In the genomic region with DNA sequence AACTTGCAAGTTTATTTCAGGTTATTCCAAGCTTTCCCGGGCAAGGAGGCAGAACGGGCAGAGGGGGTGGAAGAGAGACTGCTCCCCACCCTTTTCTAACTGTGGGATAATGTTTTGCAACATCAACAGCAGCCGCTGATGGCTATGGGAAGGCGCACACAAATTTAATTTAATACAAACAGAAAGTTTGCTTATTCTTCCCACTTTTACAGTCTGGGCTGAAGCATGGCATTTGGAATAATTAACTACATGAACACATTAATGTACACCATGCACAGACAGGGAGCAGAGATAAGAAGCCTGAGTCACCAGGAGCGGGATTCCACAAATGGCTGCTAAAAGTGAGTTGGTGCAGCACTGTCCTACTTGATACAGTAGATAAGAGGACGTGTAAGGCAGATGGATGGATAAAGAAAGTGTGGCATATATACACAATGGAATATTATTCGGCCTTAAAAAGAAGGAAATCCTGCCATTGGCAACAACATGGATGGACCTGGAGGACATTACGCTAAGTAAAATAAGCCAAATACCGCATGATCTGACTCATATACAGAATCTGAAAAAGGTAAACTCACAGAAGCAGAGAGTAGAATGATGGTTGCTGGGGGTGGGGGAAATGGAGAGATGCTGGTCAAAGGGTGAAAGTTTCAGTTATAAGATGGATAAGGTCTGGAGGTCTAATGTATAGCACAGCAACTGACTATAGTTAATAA, we compare ENCODE assay signal across 16 cellular contexts. TPM values are rescaled to one million over a fixed set of nuclear protein-coding genes. Genes with fewer than 3 reads are reported as not detected.
A peak's percentile ranks its signal among the peaks of the same experiment; 100 is the strongest.
DNase-seq lines count a peak whose midpoint lies in the region; ATAC-seq and TF ChIP-seq lines count a peak whose summit lies in the region.
"Had no signal": no experiment of that assay in that cellular context is flagged by ENCODE, and none has a peak within 500 bp of the region (broad histone marks: within the 10 kb centered on the region; RNA-seq: fewer than 3 reads in every experiment).

No MANE protein-coding gene starts in this region.

- H3K27ac Mint-ChIP-seq in osteocyte (ENCODE audit: unreplicated experiment) (peak overlapping the region; percentile 58), T-helper 17 cell (no peak overlapping the region)
- H3K27ac Mint-ChIP-seq: activated T-cell treated with anti-CD3 and anti-CD28 coated beads, Interleukin-2, amount 50 U/mL, for 24 hours had no signal

- H3K36me3 Mint-ChIP-seq in osteocyte (ENCODE audit: unreplicated experiment) (no peaks in the 10 kb centered on the region), T-helper 17 cell (ENCODE audit: low read depth) (no peaks in the 10 kb centered on the region)
- H3K36me3 Mint-ChIP-seq: immature natural killer cell had no signal

- WGBS in aorta, 2 donors = 57 to 64% methylated on average over 9 of the region's 9 CpGs

- H3K4me3 Mint-ChIP-seq in osteocyte (ENCODE audit: unreplicated experiment) (no peak overlapping the region), T-helper 17 cell (no peak overlapping the region)
- H3K4me3 Mint-ChIP-seq: activated T-cell treated with anti-CD3 and anti-CD28 coated beads, Interleukin-2, amount 50 U/mL, for 24 hours had no signal

- DNase-seq in left ventricle myocardium superior (no peak), right atrium auricular region (ENCODE audit: low spot score) (no peak), foreskin keratinocyte (peak in 1 of 2 donors; percentile 51), osteocyte (ENCODE audit: extremely low spot score, unreplicated experiment) (no peak), aorta (no peak), HUDEP-2 (lab: John Stamatoyannopoulos, UW; ENCODE audit: unreplicated experiment in 76 of 76) (no peak), T-helper 17 cell (no peak)
- DNase-seq: activated CD4-positive, alpha-beta T cell treated with anti-CD3 and anti-CD28 coated beads for 4 hours; activated T-cell treated with anti-CD3 and anti-CD28 coated beads, Interleukin-2, amount 50 U/mL, for 24 hours; COR-L47; H7; NCI-H2171; OCI-M1; substantia nigra had no signal

- H3K27me3 Mint-ChIP-seq in osteocyte (ENCODE audit: unreplicated experiment) (no peaks in the 10 kb centered on the region), T-helper 17 cell (peaks cover 16% of the 10 kb centered on the region)
- H3K27me3 Mint-ChIP-seq: activated T-cell treated with anti-CD3 and anti-CD28 coated beads, Interleukin-2, amount 50 U/mL, for 24 hours had no signal

- peaks cover 5% of the 10 kb centered on the region for H3K9me3 Mint-ChIP-seq in osteocyte (ENCODE audit: unreplicated experiment)
- H3K9me3 Mint-ChIP-seq: activated T-cell treated with anti-CD3 and anti-CD28 coated beads, Interleukin-2, amount 50 U/mL, for 24 hours; immature natural killer cell had no signal

- TF ChIP-seq CTCF in right atrium auricular region (IDR thresholded peaks at IDR 0.05) = no peak
- TF ChIP-seq CTCF in foreskin keratinocyte (conservative IDR thresholded peaks at IDR 0.05) = no peak
- no peak for TF ChIP-seq CTCF in osteocyte (IDR thresholded peaks at IDR 0.05)

- ATAC-seq in left ventricle myocardium superior (peak; percentile 26), foreskin keratinocyte (peak; percentile 79), aorta (ENCODE audit: low FRiP score) (peak; percentile 39), GM18868 (IDR thresholded peaks at IDR 0.05; ENCODE audit: unreplicated experiment) (no peak), T-helper 17 cell (no peak)

- H3K4me1 ChIP-seq in right atrium auricular region (peaks cover 0 to 12% of the 10 kb centered on the region in 2 donors), foreskin keratinocyte (peaks cover 28% of the 10 kb centered on the region), aorta (ENCODE audit: control insufficient read depth in 1 of 2, insufficient read depth in 2 of 2, low read length in 2 of 2) (peaks cover 0 to 3% of the 10 kb centered on the region in 2 donors)

- H3K9me3 ChIP-seq in right atrium auricular region = no peaks in the 10 kb centered on the region
- H3K9me3 ChIP-seq in aorta (ENCODE audit: control insufficient read depth, low read length) = peaks cover 1% of the 10 kb centered on the region
- H3K9me3 ChIP-seq in T-helper 17 cell (ENCODE audit: control insufficient read depth, low read length, poor library complexity, severe bottlenecking) = no peaks in the 10 kb centered on the region

- H3K4me3 ChIP-seq in right atrium auricular region (no peak overlapping the region), aorta (ENCODE audit: low read length in 2 of 2) (no peak overlapping the region)

- peaks cover 23% of the 10 kb centered on the region for H3K4me1 Mint-ChIP-seq in osteocyte (ENCODE audit: unreplicated experiment)
- no peaks in the 10 kb centered on the region for H3K4me1 Mint-ChIP-seq in T-helper 17 cell

- intact Hi-C loops in left ventricle myocardium superior (cut with micrococcal nuclease) = no loop called here
- intact Hi-C loops in aorta (cut with DNase I) = loop anchor here in 1 of 2 donors (5.0 kb wide), 1 partner anchor 34 kb away; a partner anchor contains a TSS

- H3K27me3 ChIP-seq in right atrium auricular region = no peaks in the 10 kb centered on the region
- no peaks in the 10 kb centered on the region for H3K27me3 ChIP-seq in foreskin keratinocyte
- H3K27me3 ChIP-seq in aorta (ENCODE audit: control insufficient read depth in 1 of 2, insufficient read depth in 2 of 2, low read length in 1 of 2) = no peaks in the 10 kb centered on the region

- peak overlapping the region in 1 of 2 donors; percentile 31 for H3K27ac ChIP-seq in right atrium auricular region
- no peak overlapping the region for H3K27ac ChIP-seq in foreskin keratinocyte
- no peak overlapping the region for H3K27ac ChIP-seq in aorta (ENCODE audit: low read depth in 1 of 2, low read length in 2 of 2)

- H3K36me3 ChIP-seq in right atrium auricular region = no peaks in the 10 kb centered on the region
- H3K36me3 ChIP-seq in aorta (ENCODE audit: control insufficient read depth in 1 of 2, insufficient read depth in 2 of 2, low read length in 1 of 2) = no peaks in the 10 kb centered on the region

RNA-seq across cellular contexts. Expression of a gene that starts 36.5 kb away (rescaled TPM):
- total RNA-seq in left ventricle myocardium superior (4.5 TPM), right atrium auricular region (1 to 10 TPM; 5.8 to 6.3 TPM), foreskin keratinocyte (53.8 and 58.4 TPM in 2 replicates), osteocyte (4.0 and 5.7 TPM in 2 replicates), aorta (10 to 100 TPM; 16.3 to 19.3 TPM), T-helper 17 cell (1 to 10 TPM; 1.8 to 3.0 TPM)
- polyA plus RNA-seq in foreskin keratinocyte (24.2 and 24.6 TPM in 2 replicates), aorta (1 to 10 TPM; 3.1 to 4.0 TPM)

Comparison
In these comparisons a context has a peak if more than half of its experiments do, and no peak if none do; other contexts are left out.
1. ATAC-seq: peak in left ventricle myocardium superior (single experiment), foreskin keratinocyte (single experiment) and aorta (single experiment); none in GM18868 (single experiment) and T-helper 17 cell (single experiment).